Comparison of ENCODE assay signal across 26 cellular contexts in the genomic region with DNA sequence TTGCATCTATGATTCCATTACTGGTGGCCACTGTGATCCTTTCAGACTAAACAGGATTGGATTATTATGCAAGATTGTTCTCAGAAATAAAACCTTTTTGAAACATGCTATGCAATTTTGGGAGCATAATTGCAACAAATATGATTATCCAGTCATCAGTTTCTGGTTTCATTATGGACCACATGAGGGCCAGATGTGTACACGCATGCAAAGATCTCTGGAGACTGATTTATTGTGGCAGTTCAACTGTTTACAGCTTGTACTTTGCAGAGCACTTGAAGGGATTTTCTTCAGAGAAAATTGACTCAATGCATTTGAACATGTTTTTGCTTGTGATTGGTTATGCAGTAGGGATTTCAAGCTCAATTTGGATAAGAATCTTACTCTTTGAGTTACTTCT. TPM values are rescaled to one million over a fixed set of nuclear protein-coding genes. Genes with fewer than 3 reads are reported as not detected.
"Had no signal": no experiment of that assay in that cellular context is flagged by ENCODE, and none has a peak within 500 bp of the region (broad histone marks: within the 10 kb centered on the region; RNA-seq: fewer than 3 reads in every experiment).

No MANE protein-coding gene starts in this region.

- DNase-seq: activated CD4-positive, alpha-beta memory T cell treated with anti-CD3 and anti-CD28 coated beads for 36 hours; activated CD4-positive, alpha-beta T cell treated with anti-CD3 and anti-CD28 coated beads, Interleukin-2, amount 10 ng/mL, durations not matched to agents 7 days and 5 days; activated CD4-positive, CD25-positive, alpha-beta regulatory T cell; activated CD8-positive, alpha-beta memory T cell treated with anti-CD3 and anti-CD28 coated beads for 24 hours; activated gamma-delta T cell treated with Interleukin-2 at 50 U/mL for 16 hours; activated naive CD4-positive, alpha-beta T cell treated with anti-CD3 and anti-CD28 coated beads, Interleukin-2, amount 10 ng/mL, durations not matched to agents 7 days and 5 days; activated naive CD8-positive, alpha-beta T cell treated with anti-CD3 and anti-CD28 coated beads for 36 hours; activated T-cell treated with anti-CD3 and anti-CD28 coated beads, Interleukin-2, amount 50 U/mL, for 4 hours; adrenal gland; anterior cingulate cortex; cerebellar nuclear complex; MG63; NCI-H1105 treated with DMSO at 0.1 percent for 48 hours; NCI-H1436 treated with DMSO at 0.1 percent for 48 hours; NCI-H1930; NCI-H2171; NCI-H2227 treated with DMSO at 0.1 percent for 48 hours; NCI-H446 treated with DMSO at 0.1 percent for 48 hours; NCI-H69; Peyer's patch; Right ventricle myocardium superior; SJCRH30; SK-N-SH; T-helper 1 cell had no signal

- H3K27ac ChIP-seq: adrenal gland, Peyer's patch, RWPE1, SJCRH30, VCaP had no signal

- H3K4me2 ChIP-seq: SK-N-SH had no signal

- H3K27me3 ChIP-seq: adrenal gland, MG63, Peyer's patch, SJCRH30 had no signal

- ATAC-seq: activated T-cell treated with anti-CD3 and anti-CD28 coated beads, Interleukin-2, amount 50 U/mL, for 4 hours had no signal

- H3K9me3 ChIP-seq: adrenal gland, MG63, Peyer's patch, SJCRH30, SK-N-SH had no signal

- H3K4me3 ChIP-seq: adrenal gland, MG63, Peyer's patch, SJCRH30 had no signal

- H3K9ac ChIP-seq: SK-N-SH had no signal

- H3K4me1 ChIP-seq: adrenal gland, Peyer's patch, SJCRH30 had no signal

- H3K36me3 ChIP-seq: adrenal gland, MG63, Peyer's patch, SJCRH30 had no signal

RNA-seq across cellular contexts. Expression of a gene that starts 31.0 kb away (rescaled TPM):
- polyA plus RNA-seq: adrenal gland, SK-N-SH had no signal
